15 cellular contexts compared by ENCODE assay signal in genomic region chr21:26147535-26147934, GRCh38. TPM values are rescaled to one million over a fixed set of nuclear protein-coding genes. Genes with fewer than 3 reads are reported as not detected.
A peak's percentile ranks its signal among the peaks of the same experiment; 100 is the strongest.
DNase-seq lines count a peak whose midpoint lies in the region; ATAC-seq, FAIRE-seq and TF ChIP-seq lines count a peak whose summit lies in the region.
"Had no signal": no experiment of that assay in that cellular context is flagged by ENCODE, and none has a peak within 500 bp of the region (broad histone marks: within the 10 kb centered on the region; RNA-seq: fewer than 3 reads in every experiment).

No MANE protein-coding gene starts in this region.

- DNase-seq in D721Med (ENCODE audit: insufficient read length, low spot score) (peak; percentile 15), cerebellar cortex (ENCODE audit: low spot score) (peak; percentile 65), nephron progenitor cell (no peak), HEK293T (ENCODE audit: extremely low spot score) (no peak), SK-N-SH (no peak)
- peak; percentile 63 for DNase-seq in Jurkat, Clone E6-1 (ENCODE audit: low read depth, low spot score)
- DNase-seq: activated CD8-positive, alpha-beta memory T cell treated with anti-CD3 and anti-CD28 coated beads for 24 hours; activated effector memory CD4-positive, alpha-beta T cell treated with anti-CD3 and anti-CD28 coated beads, Interleukin-2, amount 50 U/mL, for 16 hours; NCI-H2029; stimulated activated CD4-positive, alpha-beta T cell treated with anti-CD3 and anti-CD28 coated beads, Interleukin-4, amount 100 ng/mL, for 1 hour; transverse colon had no signal

- H3K36me3 Mint-ChIP-seq in nephron progenitor cell (ENCODE audit: low read depth): peaks cover 74% of the 10 kb centered on the region

- peak overlapping the region; percentile 95 for H3K27ac Mint-ChIP-seq in nephron progenitor cell

- peaks cover 18% of the 10 kb centered on the region for H3F3A ChIP-seq in SK-N-SH (replicated peaks; ENCODE audit: insufficient read depth)

- peaks cover 19 to 20% of the 10 kb centered on the region in 2 experiments; a peak in 3 of 4 replicates for H3K4me1 ChIP-seq in SK-N-SH (ENCODE audit: control insufficient read depth in 1 of 2, insufficient read depth in 2 of 2, low read depth in 1 of 2, low read length in 1 of 2)

- ATAC-seq in GM21737 (IDR thresholded peaks at IDR 0.05; ENCODE audit: unreplicated experiment): no peak
- no peak for ATAC-seq in GM18498 (IDR thresholded peaks at IDR 0.05; ENCODE audit: unreplicated experiment)

- H3K4me2 ChIP-seq in SK-N-SH: no peak overlapping the region

- H2AFZ ChIP-seq in SK-N-SH (ENCODE audit: low read depth): no peak overlapping the region

- H3K9me2 ChIP-seq in SK-N-SH: no peaks in the 10 kb centered on the region

- H3K4me3 Mint-ChIP-seq in nephron progenitor cell: no peak overlapping the region

- H3K27ac ChIP-seq in SK-N-SH (ENCODE audit: low read depth in 2 of 2, low read length in 1 of 2): no peak overlapping the region; a peak in 1 of 4 replicates

- H3K9ac ChIP-seq in SK-N-SH: no peak overlapping the region
- H3K9ac ChIP-seq: BLaER1 treated with 17β-estradiol and CSF1 and Interleukin-3, amounts not matched to agents 10 nM and 100 nM had no signal

- TF ChIP-seq EP300 in SK-N-SH (IDR thresholded peaks at IDR 0.05; ENCODE audit: borderline replicate concordance in 1 of 2, low read depth in 1 of 2, low read length in 1 of 2): no peak

- H3K9me3 ChIP-seq in SK-N-SH: no peaks in the 10 kb centered on the region
- H3K9me3 ChIP-seq: transverse colon had no signal

- no peak overlapping the region for H3K4me3 ChIP-seq in Jurkat, Clone E6-1 (ENCODE audit: low read length)
- no peak overlapping the region for H3K4me3 ChIP-seq in SK-N-SH (ENCODE audit: low read depth in 2 of 2, low read length in 1 of 2)
- H3K4me3 ChIP-seq: BLaER1 treated with 17β-estradiol and CSF1 and Interleukin-3, amounts not matched to agents 10 nM and 100 nM; transverse colon had no signal

- peaks cover 4 to 5% of the 10 kb centered on the region in 2 experiments for H3K36me3 ChIP-seq in SK-N-SH (replicated peaks in 1 of 2; ENCODE audit: control insufficient read depth in 1 of 2, insufficient read depth in 2 of 2, low read length in 1 of 2)
- H3K36me3 ChIP-seq: transverse colon had no signal

- H3K9me3 Mint-ChIP-seq in nephron progenitor cell: peaks cover 22% of the 10 kb centered on the region

- TF ChIP-seq CTCF in D721Med (IDR thresholded peaks at IDR 0.05; ENCODE audit: insufficient read depth, missing control alignments) (no peak), nephron progenitor cell (IDR thresholded peaks at IDR 0.05) (no peak), SK-N-SH (IDR thresholded peaks at IDR 0.05) (no peak)

- CTCF ChIA-PET in HEK293T (lab: Yijun Ruan, JAX) (no interaction called here), SK-N-SH (lab: Yijun Ruan, JAX) (interaction anchor here (2.8 kb wide), 1 partner anchor 20 kb away, joined by 11 read pairs; no protein-coding TSS in a partner anchor)

- peaks cover 2% of the 10 kb centered on the region for H3K27me3 Mint-ChIP-seq in nephron progenitor cell (ENCODE audit: low read depth, poor library complexity)

- POLR2A ChIA-PET in HEK293T (lab: Yijun Ruan, JAX) (no interaction called here), SK-N-SH (lab: Yijun Ruan, JAX) (no interaction called here)

- TF ChIP-seq RAD21 in SK-N-SH (IDR thresholded peaks at IDR 0.05; ENCODE audit: low read length): no peak

- 84% methylated on average over 4 of the region's 4 CpGs for WGBS in SK-N-SH (ENCODE audit: low lambda C conversion rate)

- H3K4me1 Mint-ChIP-seq in nephron progenitor cell: peaks cover 27% of the 10 kb centered on the region

- H4K20me1 ChIP-seq in SK-N-SH (ENCODE audit: insufficient read depth): no peaks in the 10 kb centered on the region; the same call in 1 of the 2 replicates

- FAIRE-seq in D721Med (lab: Jason Lieb, UNC): peak; percentile 80
- FAIRE-seq: GM12891 had no signal

- no peaks in the 10 kb centered on the region for H3K27me3 ChIP-seq in SK-N-SH (ENCODE audit: insufficient read depth)
- H3K27me3 ChIP-seq: BLaER1 treated with 17β-estradiol and CSF1 and Interleukin-3, amounts not matched to agents 10 nM and 100 nM; transverse colon had no signal

- peaks cover 88% of the 10 kb centered on the region for H3K79me2 ChIP-seq in SK-N-SH (ENCODE audit: insufficient read depth)

TF ChIP-seq in HEK293T, 16 proteins besides CTCF, POLR2A, EP300 and RAD21:
- TF ChIP-seq L3MBTL2 (conservative IDR thresholded peaks at IDR 0.05) (no peak), FOXA1 (IDR thresholded peaks at IDR 0.05) (no peak), FOXK2 (IDR thresholded peaks at IDR 0.05) (no peak), NFRKB (IDR thresholded peaks at IDR 0.05) (no peak), SP1 (IDR thresholded peaks at IDR 0.05) (no peak), CTBP1 (IDR thresholded peaks at IDR 0.05; ENCODE audit: borderline replicate concordance) (no peak), LEF1 (IDR thresholded peaks at IDR 0.05; ENCODE audit: borderline replicate concordance) (no peak), BHLHE40 (IDR thresholded peaks at IDR 0.05; ENCODE audit: borderline replicate concordance) (no peak), FOXM1 (IDR thresholded peaks at IDR 0.05; ENCODE audit: borderline replicate concordance) (no peak)

TF ChIP-seq in SK-N-SH, 30 proteins besides CTCF, POLR2A, EP300 and RAD21:
- TF ChIP-seq TAF1 (IDR thresholded peaks at IDR 0.05; ENCODE audit: borderline replicate concordance, low read depth, low read length) (no peak), ELF1 (IDR thresholded peaks at IDR 0.05) (no peak), NRF1 (IDR thresholded peaks at IDR 0.05; ENCODE audit: low read depth, low read length) (no peak), EZH2phosphoT487 (IDR thresholded peaks at IDR 0.05; ENCODE audit: borderline replicate concordance, low read depth) (no peak), RFX5 (IDR thresholded peaks at IDR 0.05; ENCODE audit: low read length) (no peak), RXRA (IDR thresholded peaks at IDR 0.05; ENCODE audit: borderline replicate concordance, low read depth) (no peak), GABPA (IDR thresholded peaks at IDR 0.05; ENCODE audit: low read depth) (no peak), JUND (IDR thresholded peaks at IDR 0.05) (no peak), SMC3 (IDR thresholded peaks at IDR 0.05; ENCODE audit: low read depth, low read length) (no peak), RCOR1 (IDR thresholded peaks at IDR 0.05; ENCODE audit: low read length) (no peak)
- TF ChIP-seq, protein P1, sequence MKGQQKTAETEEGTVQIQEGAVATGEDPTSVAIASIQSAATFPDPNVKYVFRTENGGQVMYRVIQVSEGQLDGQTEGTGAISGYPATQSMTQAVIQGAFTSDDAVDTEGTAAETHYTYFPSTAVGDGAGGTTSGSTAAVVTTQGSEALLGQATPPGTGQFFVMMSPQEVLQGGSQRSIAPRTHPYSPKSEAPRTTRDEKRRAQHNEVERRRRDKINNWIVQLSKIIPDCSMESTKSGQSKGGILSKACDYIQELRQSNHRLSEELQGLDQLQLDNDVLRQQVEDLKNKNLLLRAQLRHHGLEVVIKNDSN (IDR thresholded peaks at IDR 0.05; ENCODE audit: borderline replicate concordance, low read depth): no peak
- TF ChIP-seq, protein P2, sequence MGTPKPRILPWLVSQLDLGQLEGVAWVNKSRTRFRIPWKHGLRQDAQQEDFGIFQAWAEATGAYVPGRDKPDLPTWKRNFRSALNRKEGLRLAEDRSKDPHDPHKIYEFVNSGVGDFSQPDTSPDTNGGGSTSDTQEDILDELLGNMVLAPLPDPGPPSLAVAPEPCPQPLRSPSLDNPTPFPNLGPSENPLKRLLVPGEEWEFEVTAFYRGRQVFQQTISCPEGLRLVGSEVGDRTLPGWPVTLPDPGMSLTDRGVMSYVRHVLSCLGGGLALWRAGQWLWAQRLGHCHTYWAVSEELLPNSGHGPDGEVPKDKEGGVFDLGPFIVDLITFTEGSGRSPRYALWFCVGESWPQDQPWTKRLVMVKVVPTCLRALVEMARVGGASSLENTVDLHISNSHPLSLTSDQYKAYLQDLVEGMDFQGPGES (IDR thresholded peaks at IDR 0.05; ENCODE audit: low read depth, low read length): no peak

RNA-seq across cellular contexts. Expression of gene APP, which starts 23.0 kb away (rescaled TPM):
- polyA plus RNA-seq in Jurkat, Clone E6-1 (2012; ENCODE audit: insufficient read depth, insufficient read length): 114 TPM
- polyA plus RNA-seq in SK-N-SH (2012; rRNA removed): 780 and 789 TPM in 2 replicates
- 729 and 770 TPM in 2 replicates for polyA plus RNA-seq in SK-N-SH (2012; cell fraction: cytosol; rRNA removed)
- 453 and 679 TPM in 2 replicates for polyA plus RNA-seq in SK-N-SH (2012; cell fraction: nucleus; rRNA removed)

Comparison
In these comparisons a context has a peak if more than half of its experiments do, and no peak if none do; other contexts are left out.
1. DNase-seq: peak in D721Med (single experiment), Jurkat, Clone E6-1 (single experiment) and cerebellar cortex (single experiment); none in nephron progenitor cell (single experiment), HEK293T (single experiment) and SK-N-SH (single experiment).